1 cellular context compared by ENCODE assay signal in genomic region chr17:29060475-29060874, GRCh38.
TF ChIP-seq lines count a peak whose summit lies in the region.

No MANE protein-coding gene starts in this region.

TF ChIP-seq in WTC11, 78 proteins besides CTCF, POLR2A, EP300 and RAD21 (continued from another document):
- TF ChIP-seq AR (CRISPR knock-in tag; IDR thresholded peaks at IDR 0.05), result no peak
- TF ChIP-seq TCF7 (CRISPR knock-in tag; IDR thresholded peaks at IDR 0.05; ENCODE audit: low read depth), result no peak
- TF ChIP-seq IRF2 (CRISPR knock-in tag; IDR thresholded peaks at IDR 0.05; ENCODE audit: borderline replicate concordance, low read depth), result no peak
- TF ChIP-seq ZNF138 (CRISPR knock-in tag; conservative IDR thresholded peaks at IDR 0.05), result no peak
- TF ChIP-seq ZNF512 (CRISPR knock-in tag; IDR thresholded peaks at IDR 0.05; ENCODE audit: borderline replicate concordance), result no peak
- TF ChIP-seq MLX (CRISPR knock-in tag; IDR thresholded peaks at IDR 0.05), result no peak
- no peak for TF ChIP-seq ZMAT4 (CRISPR knock-in tag; IDR thresholded peaks at IDR 0.05)
- no peak for TF ChIP-seq CREB1 (CRISPR knock-in tag; IDR thresholded peaks at IDR 0.05)
- TF ChIP-seq ZNF232 (CRISPR knock-in tag; IDR thresholded peaks at IDR 0.05), result no peak
- TF ChIP-seq GABPB1 (CRISPR knock-in tag; IDR thresholded peaks at IDR 0.05), result no peak
- no peak for TF ChIP-seq ZNF423 (CRISPR knock-in tag; IDR thresholded peaks at IDR 0.05)
- TF ChIP-seq ZNF263 (CRISPR knock-in tag; IDR thresholded peaks at IDR 0.05; ENCODE audit: low read depth), result no peak
- no peak for TF ChIP-seq ZNF416 (CRISPR knock-in tag; IDR thresholded peaks at IDR 0.05)
